Comparison of ENCODE assay signal across 8 cellular contexts in the genomic region with DNA sequence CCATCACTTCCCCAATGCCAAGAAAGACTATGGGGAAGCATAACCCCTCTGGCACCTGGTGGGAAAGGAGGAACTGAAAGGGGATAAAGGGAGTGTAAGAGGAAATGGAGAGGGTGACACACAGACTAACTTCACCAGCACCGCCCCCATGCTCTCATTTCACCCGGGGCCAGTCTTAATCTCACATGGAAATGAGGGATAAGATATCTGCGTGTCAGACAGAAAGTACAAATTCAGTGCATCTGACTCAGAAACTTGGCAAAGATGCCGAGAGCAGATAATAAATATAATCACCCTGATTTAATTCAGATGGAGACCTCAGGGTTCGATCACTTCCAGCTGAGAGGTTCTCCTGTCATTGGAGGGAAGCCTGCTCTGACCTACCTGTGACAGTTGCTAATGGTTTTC.
A peak's percentile ranks its signal among the peaks of the same experiment; 100 is the strongest.
DNase-seq lines count a peak whose midpoint lies in the region; FAIRE-seq and TF ChIP-seq lines count a peak whose summit lies in the region.

No MANE protein-coding gene starts in this region.

- H3K4me3 ChIP-seq in AG10803 (ENCODE audit: low read length) (no peak overlapping the region), brain microvascular endothelial cell (ENCODE audit: low read depth, low read length) (no peak overlapping the region)

- TF ChIP-seq CTCF in AG10803 (conservative IDR thresholded peaks at IDR 0.05; ENCODE audit: low read length) (no peak), brain microvascular endothelial cell (IDR thresholded peaks at IDR 0.05; ENCODE audit: low read depth, low read length, missing control alignments) (no peak)

- no peak for FAIRE-seq in GM19239 (lab: Jason Lieb, UNC)

- in situ Hi-C loops in brain microvascular endothelial cell (cut with HindIII; ENCODE audit: low pct_ligation_motif_present, low sequenced_read_pairs) = no loop called here

- H3K27me3 ChIP-seq in brain microvascular endothelial cell (replicated peaks) = no peaks in the 10 kb centered on the region

- peak overlapping the region; percentile 88 for H3K27ac ChIP-seq in brain microvascular endothelial cell

- no peaks in the 10 kb centered on the region for H3K36me3 ChIP-seq in brain microvascular endothelial cell (replicated peaks)

- DNase-seq in AG10803 (ENCODE audit: low read depth) (peak; percentile 75), NOMO-1 treated with DMSO at 0.1 percent for 48 hours (lab: John Stamatoyannopoulos, UW; ENCODE audit: unreplicated experiment) (peak; percentile 70), brain microvascular endothelial cell (peak; percentile 97), myocyte (ENCODE audit: low read depth) (peak; percentile 55), germinal center (ENCODE audit: low spot score) (no peak), HK-2 (ENCODE audit: unreplicated experiment) (no peak), NCI-H187 treated with DMSO at 0.1 percent for 48 hours (lab: John Stamatoyannopoulos, UW) (no peak), GM19239 (ENCODE audit: insufficient read length, low spot score) (no peak)

Comparison
In these comparisons a context has a peak if more than half of its experiments do, and no peak if none do; other contexts are left out.
1. DNase-seq: peak in AG10803 (single experiment), NOMO-1 treated with DMSO at 0.1 percent for 48 hours (single experiment), brain microvascular endothelial cell (single experiment) and myocyte (single experiment); none in germinal center (single experiment), HK-2 (single experiment), NCI-H187 treated with DMSO at 0.1 percent for 48 hours (single experiment) and GM19239 (single experiment).